ENCODE assay signal across 9 cellular contexts in the genomic region with DNA sequence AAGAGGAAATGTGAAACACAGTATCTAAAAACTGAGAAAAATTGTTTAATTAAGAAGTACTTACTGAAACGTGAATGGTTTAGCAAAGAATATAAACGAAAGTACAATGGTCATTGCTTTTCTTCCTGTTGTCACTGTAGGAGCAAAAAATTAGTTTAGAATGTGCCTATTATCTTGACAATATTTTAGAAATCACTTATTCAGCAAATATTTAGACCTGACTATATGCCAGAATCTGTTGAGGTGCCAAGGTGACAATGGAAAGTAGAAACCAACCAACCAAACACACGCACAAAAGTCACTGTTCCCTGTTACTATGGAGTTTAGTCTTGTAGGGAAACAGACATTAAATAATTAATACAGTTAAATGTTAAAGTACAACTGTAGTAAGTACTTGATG.
"Had no signal": no experiment of that assay in that cellular context is flagged by ENCODE, and none has a peak within 500 bp of the region (broad histone marks: within the 10 kb centered on the region; RNA-seq: fewer than 3 reads in every experiment).

No MANE protein-coding gene starts in this region.

- H3K27ac Mint-ChIP-seq: HFFc6, IgD-negative memory B cell had no signal

- H3K9me3 Mint-ChIP-seq: HFFc6, IgD-negative memory B cell had no signal

- H3K9ac ChIP-seq: GM23248 had no signal

- DNase-seq: GM23248, GOT3, H7, HFFc6, KG1 had no signal

- H2AFZ ChIP-seq: GM23248 had no signal

- H3K9me3 ChIP-seq: HAP-1 had no signal

- H3K27ac ChIP-seq: GM23248, HL-60 had no signal

- H3K4me3 ChIP-seq: GM23248, HAP-1 had no signal

- ATAC-seq: HCT116 had no signal

- H3K4me3 Mint-ChIP-seq: HFFc6, IgD-negative memory B cell had no signal

- H3K27me3 Mint-ChIP-seq: IgD-negative memory B cell had no signal
